Comparison of ENCODE assay signal across 8 cellular contexts in the genomic region with DNA sequence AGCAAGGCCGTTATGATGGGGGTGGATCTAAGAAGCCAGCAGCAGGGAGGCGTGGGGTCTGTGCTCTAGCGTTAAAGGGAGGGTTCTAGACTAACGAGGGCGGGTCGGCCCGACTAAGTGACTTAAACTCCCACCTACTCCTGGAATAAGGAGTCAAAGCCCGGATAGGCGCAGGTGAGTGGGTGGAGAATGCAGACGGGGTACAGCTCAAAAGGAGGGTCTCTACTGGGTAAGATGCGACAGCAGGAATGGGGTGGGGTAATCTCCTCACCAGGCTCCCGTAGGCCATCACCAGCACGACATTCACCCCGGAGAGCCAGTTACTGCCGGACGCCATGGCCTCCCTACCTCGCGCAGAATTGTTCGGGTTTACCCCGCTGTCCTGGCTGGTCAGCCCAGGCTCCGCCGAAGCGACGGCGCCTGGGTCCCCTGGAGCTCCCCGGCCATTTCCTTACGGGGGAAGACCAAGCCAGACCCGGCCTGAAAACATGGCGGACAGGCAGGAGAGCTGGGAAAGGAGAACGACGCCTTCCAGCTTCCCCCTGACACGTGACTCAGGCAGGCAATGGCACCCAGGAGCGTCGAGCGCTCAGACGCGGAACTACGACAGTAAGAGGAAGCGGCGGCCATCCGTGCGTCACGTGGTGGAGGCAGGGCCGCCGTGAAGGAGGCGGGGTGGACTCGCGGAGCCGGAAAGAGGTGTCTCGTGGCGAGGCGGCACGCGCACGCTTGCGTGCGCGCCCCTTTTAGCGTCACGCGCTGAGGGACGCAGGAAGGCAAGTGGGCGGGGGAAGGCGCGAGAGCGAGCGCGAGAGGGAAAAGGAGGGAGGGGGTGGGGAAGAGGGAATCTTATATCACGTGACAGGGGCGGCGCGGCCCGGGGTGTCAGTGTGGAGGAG. TPM values are rescaled to one million over a fixed set of nuclear protein-coding genes. Genes with fewer than 3 reads are reported as not detected.
DNase-seq lines count a peak whose midpoint lies in the region; ATAC-seq and TF ChIP-seq lines count a peak whose summit lies in the region.

A gene with protein sequence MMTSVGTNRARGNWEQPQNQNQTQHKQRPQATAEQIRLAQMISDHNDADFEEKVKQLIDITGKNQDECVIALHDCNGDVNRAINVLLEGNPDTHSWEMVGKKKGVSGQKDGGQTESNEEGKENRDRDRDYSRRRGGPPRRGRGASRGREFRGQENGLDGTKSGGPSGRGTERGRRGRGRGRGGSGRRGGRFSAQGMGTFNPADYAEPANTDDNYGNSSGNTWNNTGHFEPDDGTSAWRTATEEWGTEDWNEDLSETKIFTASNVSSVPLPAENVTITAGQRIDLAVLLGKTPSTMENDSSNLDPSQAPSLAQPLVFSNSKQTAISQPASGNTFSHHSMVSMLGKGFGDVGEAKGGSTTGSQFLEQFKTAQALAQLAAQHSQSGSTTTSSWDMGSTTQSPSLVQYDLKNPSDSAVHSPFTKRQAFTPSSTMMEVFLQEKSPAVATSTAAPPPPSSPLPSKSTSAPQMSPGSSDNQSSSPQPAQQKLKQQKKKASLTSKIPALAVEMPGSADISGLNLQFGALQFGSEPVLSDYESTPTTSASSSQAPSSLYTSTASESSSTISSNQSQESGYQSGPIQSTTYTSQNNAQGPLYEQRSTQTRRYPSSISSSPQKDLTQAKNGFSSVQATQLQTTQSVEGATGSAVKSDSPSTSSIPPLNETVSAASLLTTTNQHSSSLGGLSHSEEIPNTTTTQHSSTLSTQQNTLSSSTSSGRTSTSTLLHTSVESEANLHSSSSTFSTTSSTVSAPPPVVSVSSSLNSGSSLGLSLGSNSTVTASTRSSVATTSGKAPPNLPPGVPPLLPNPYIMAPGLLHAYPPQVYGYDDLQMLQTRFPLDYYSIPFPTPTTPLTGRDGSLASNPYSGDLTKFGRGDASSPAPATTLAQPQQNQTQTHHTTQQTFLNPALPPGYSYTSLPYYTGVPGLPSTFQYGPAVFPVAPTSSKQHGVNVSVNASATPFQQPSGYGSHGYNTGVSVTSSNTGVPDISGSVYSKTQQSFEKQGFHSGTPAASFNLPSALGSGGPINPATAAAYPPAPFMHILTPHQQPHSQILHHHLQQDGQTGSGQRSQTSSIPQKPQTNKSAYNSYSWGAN (plus strand): TSS at position 885 of the 899 bp plus-strand sequence. CDS start 4,169 bp downstream, outside the sequence.

- DNase-seq in NCI-H1436 (lab: John Stamatoyannopoulos, UW): peak; percentile 99
- DNase-seq in T follicular helper cell (ENCODE audit: low read depth): peak; percentile 99
- DNase-seq in adipocyte (ENCODE audit: low read depth): peak; percentile 99
- peak; percentile 99 to 100 for DNase-seq in cardiac muscle cell (ENCODE audit: low read depth in 1 of 2, low spot score in 1 of 2)
- peak; percentile 96 to 97 for DNase-seq in tibial nerve (ENCODE audit: low spot score in 2 of 2)

- H2AFZ ChIP-seq in parathyroid adenoma: peak within 1 kb of the TSS; percentile 86

- peaks cover 26% of the 10 kb centered on the region for H3K36me3 ChIP-seq in adipocyte (ENCODE audit: control insufficient read depth, insufficient read depth, low read length, severe bottlenecking)
- peaks cover 11% of the 10 kb centered on the region for H3K36me3 ChIP-seq in cardiac muscle cell
- H3K36me3 ChIP-seq in parathyroid adenoma (ENCODE audit: control insufficient read depth, insufficient read depth, low read length): no peaks in the 10 kb centered on the region
- peaks cover 0 to 24% (median 0%) of the 10 kb centered on the region in 3 donors for H3K36me3 ChIP-seq in tibial nerve

- H3K9ac ChIP-seq in adipocyte (ENCODE audit: low read length) (peak within 1 kb of the TSS; percentile 100), parathyroid adenoma (peak within 1 kb of the TSS; percentile 96)

- peak; percentile 96 for ATAC-seq in HG02798 (IDR thresholded peaks at IDR 0.05; ENCODE audit: poor library complexity, unreplicated experiment)

- H3K9me3 ChIP-seq in adipocyte (ENCODE audit: control insufficient read depth, low read length) (no peaks in the 10 kb centered on the region), cardiac muscle cell (ENCODE audit: low read depth) (no peaks in the 10 kb centered on the region), parathyroid adenoma (ENCODE audit: control insufficient read depth, low read length) (no peaks in the 10 kb centered on the region), tibial nerve (no peaks in the 10 kb centered on the region)

- H3K27ac ChIP-seq in cardiac muscle cell (peak within 1 kb of the TSS; percentile 100), parathyroid adenoma (peak within 1 kb of the TSS; percentile 98), tibial nerve (peak within 1 kb of the TSS; percentile 98 to 99 (median 98))

- TF ChIP-seq CTCF in GM12875 (IDR thresholded peaks at IDR 0.05; ENCODE audit: borderline replicate concordance, insufficient read depth, low read depth, low read length) (no peak), cardiac muscle cell (IDR thresholded peaks at IDR 0.05; ENCODE audit: low read depth, low read length) (no peak), parathyroid adenoma (IDR thresholded peaks at IDR 0.05) (no peak), tibial nerve (IDR thresholded peaks at IDR 0.05) (peak in 2 of 5 experiments; percentile 29 to 50)

- H3K27me3 ChIP-seq in adipocyte (replicated peaks; ENCODE audit: control insufficient read depth, insufficient read depth, low read length) (no peaks in the 10 kb centered on the region), cardiac muscle cell (no peaks in the 10 kb centered on the region), parathyroid adenoma (ENCODE audit: control insufficient read depth, insufficient read depth, low read length) (no peaks in the 10 kb centered on the region), tibial nerve (no peaks in the 10 kb centered on the region)

- H3K4me1 ChIP-seq in adipocyte (ENCODE audit: control insufficient read depth, insufficient read depth, low read length) (peaks cover 45% of the 10 kb centered on the region), cardiac muscle cell (ENCODE audit: low read depth) (peaks cover 35% of the 10 kb centered on the region), parathyroid adenoma (peaks cover 7% of the 10 kb centered on the region), tibial nerve (peaks cover 5 to 63% (median 39%) of the 10 kb centered on the region in 4 donors)

- peak within 1 kb of the TSS; percentile 81 for H3K4me2 ChIP-seq in parathyroid adenoma (ENCODE audit: low read length)

- TF ChIP-seq EP300 in tibial nerve (IDR thresholded peaks at IDR 0.05): peak; percentile 99 to 100

- WGBS in tibial nerve, 2 donors: 1% methylated on average over 52 to 56 of the region's 73 CpGs

- peaks cover 43% of the 10 kb centered on the region for H3K79me2 ChIP-seq in parathyroid adenoma

- TF ChIP-seq POLR2A in tibial nerve (IDR thresholded peaks at IDR 0.05): peak; percentile 86

- H3K4me3 ChIP-seq in GM12875 (ENCODE audit: low read depth, low read length) (peak within 1 kb of the TSS; percentile 93), adipocyte (ENCODE audit: low read length) (peak within 1 kb of the TSS; percentile 99), cardiac muscle cell (peak within 1 kb of the TSS; percentile 87), parathyroid adenoma (ENCODE audit: low read depth, low read length) (peak within 1 kb of the TSS; percentile 98), tibial nerve (peak within 1 kb of the TSS; percentile 81 to 98 (median 90))

RNA-seq across cellular contexts. Expression of the gene that starts here (rescaled TPM):
- total RNA-seq in cardiac muscle cell: 111 and 190 TPM in 2 replicates
- polyA plus RNA-seq in cardiac muscle cell: 142 and 164 TPM in 2 replicates
- total RNA-seq in tibial nerve: 10 to 100 TPM; 43.5 to 68.2 (median 55.7) TPM

Comparison
In these comparisons a context has a peak if more than half of its experiments do, and no peak if none do; other contexts are left out.
1. Peak in every context shown above with its lines: DNase-seq, ATAC-seq, H3K4me3 ChIP-seq and H3K27ac ChIP-seq.